8 cellular contexts compared by ENCODE assay signal in the genomic region with DNA sequence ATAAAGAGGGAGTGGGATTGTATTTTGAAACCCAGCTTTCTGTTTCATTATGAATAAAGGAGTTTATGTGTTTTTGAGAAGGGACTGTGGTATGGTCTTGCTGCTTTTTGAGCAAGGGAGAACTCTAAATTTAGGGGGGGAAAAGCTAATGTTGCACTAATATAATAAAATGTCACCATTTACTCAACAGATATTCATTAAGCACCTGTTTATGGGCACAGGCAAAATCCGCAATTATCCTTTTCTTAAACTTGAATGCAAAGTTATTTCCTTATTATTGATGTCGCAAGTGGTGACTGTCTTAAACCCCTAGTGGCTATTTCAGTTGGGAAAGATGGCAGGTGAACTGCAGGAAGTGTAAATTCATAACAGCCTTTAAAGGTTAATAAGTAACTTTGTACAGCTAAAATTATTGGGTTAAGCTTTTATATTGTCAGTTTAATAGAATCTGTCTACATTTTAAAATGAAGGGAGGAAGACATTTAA. TPM values are rescaled to one million over a fixed set of nuclear protein-coding genes. Genes with fewer than 3 reads are reported as not detected.
DNase-seq lines count a peak whose midpoint lies in the region; ATAC-seq, FAIRE-seq and TF ChIP-seq lines count a peak whose summit lies in the region.

No MANE protein-coding gene starts in this region.

- POLR2A ChIA-PET in activated B cell treated with CpG ODN at 0.5 μM for 24 hours (lab: Charles Lee): interaction anchor here (0.8 to 6.8 kb wide), 20 partner anchors 9 to 113 kb away, joined by 3 to 190 read pairs (median 20); partner anchors contain the start of gene HINT1

- peaks cover 16% of the 10 kb centered on the region for H3K36me3 Mint-ChIP-seq in activated B cell treated with CpG ODN at 0.5 μM for 24 hours (ENCODE audit: low read depth)
- peaks cover 6% of the 10 kb centered on the region for H3K36me3 Mint-ChIP-seq in stimulated activated memory B cell treated with anti-CD40 and anti-IgM and Interleukin-4, amounts not matched to agents 10 μg/mL and 1 μg/mL and 100 μg/mL, for 72 hours

- H3K9me3 Mint-ChIP-seq in activated B cell treated with CpG ODN at 0.5 μM for 24 hours: no peaks in the 10 kb centered on the region
- no peaks in the 10 kb centered on the region for H3K9me3 Mint-ChIP-seq in stimulated activated memory B cell treated with anti-CD40 and anti-IgM and Interleukin-4, amounts not matched to agents 10 μg/mL and 1 μg/mL and 100 μg/mL, for 72 hours

- H3K9me3 ChIP-seq in iPS-18a (ENCODE audit: control insufficient read depth, low read depth, low read length): no peaks in the 10 kb centered on the region

- H3K4me1 ChIP-seq in iPS-18a (ENCODE audit: control insufficient read depth, low read depth, low read length): peaks cover 12% of the 10 kb centered on the region

- H3K9ac ChIP-seq in iPS-18a (ENCODE audit: low read length): peak overlapping the region; percentile 79

- no peaks in the 10 kb centered on the region for H3K27me3 ChIP-seq in iPS-18a (ENCODE audit: control insufficient read depth, insufficient read depth, low read length)

- CTCF ChIA-PET in activated B cell treated with CpG ODN at 0.5 μM for 24 hours (lab: Charles Lee): interaction anchor here (0.6 to 5.0 kb wide), 15 partner anchors 9 to 151 kb away, joined by 3 to 43 read pairs (median 5); no protein-coding TSS in a partner anchor

- peak overlapping the region; percentile 89 for H3K4me3 ChIP-seq in iPS-18a (ENCODE audit: low read length)

- no peaks in the 10 kb centered on the region for H3K27me3 Mint-ChIP-seq in activated B cell treated with CpG ODN at 0.5 μM for 24 hours
- no peaks in the 10 kb centered on the region for H3K27me3 Mint-ChIP-seq in stimulated activated memory B cell treated with anti-CD40 and anti-IgM and Interleukin-4, amounts not matched to agents 10 μg/mL and 1 μg/mL and 100 μg/mL, for 72 hours

- no peaks in the 10 kb centered on the region for H3K36me3 ChIP-seq in iPS-18a (ENCODE audit: control insufficient read depth, low read depth, low read length)

- no peak for FAIRE-seq in D721Med (lab: Jason Lieb, UNC)

- no peak for TF ChIP-seq EP300 in Ishikawa (IDR thresholded peaks at IDR 0.05; ENCODE audit: borderline replicate concordance)

- peak overlapping the region; percentile 85 for H3K4me3 Mint-ChIP-seq in activated B cell treated with CpG ODN at 0.5 μM for 24 hours
- H3K4me3 Mint-ChIP-seq in stimulated activated memory B cell treated with anti-CD40 and anti-IgM and Interleukin-4, amounts not matched to agents 10 μg/mL and 1 μg/mL and 100 μg/mL, for 72 hours: peak overlapping the region; percentile 73

- intact Hi-C loops in activated B cell treated with CpG ODN at 0.5 μM for 24 hours (cut with micrococcal nuclease): loop anchor here (1.0 to 10.0 kb wide), 2 partner anchors 10 to 529 kb away; partner anchors contain the start of gene FNIP1

- no peak overlapping the region for H3K27ac ChIP-seq in iPS-18a (ENCODE audit: low read length)

- DNase-seq in GF-D8 (lab: John Stamatoyannopoulos, UW) (peak; percentile 34), activated B cell treated with CpG ODN at 0.5 μM for 24 hours (no peak), D721Med (ENCODE audit: insufficient read length, low spot score) (no peak)
- DNase-seq in stimulated activated CD4-positive, alpha-beta T cell treated with anti-CD3 and anti-CD28 coated beads, Interleukin-4, amount 100 ng/mL, for 4 hours: no peak

- peak overlapping the region; percentile 87 for H3K27ac Mint-ChIP-seq in activated B cell treated with CpG ODN at 0.5 μM for 24 hours
- H3K27ac Mint-ChIP-seq in stimulated activated memory B cell treated with anti-CD40 and anti-IgM and Interleukin-4, amounts not matched to agents 10 μg/mL and 1 μg/mL and 100 μg/mL, for 72 hours: peak overlapping the region; percentile 83

- TF ChIP-seq CTCF in activated B cell treated with CpG ODN at 0.5 μM for 24 hours (IDR thresholded peaks at IDR 0.05) (no peak), D721Med (IDR thresholded peaks at IDR 0.05; ENCODE audit: insufficient read depth, missing control alignments) (no peak)

- peak; percentile 26 for ATAC-seq in GM21515 (IDR thresholded peaks at IDR 0.05; ENCODE audit: unreplicated experiment)
- no peak for ATAC-seq in activated B cell treated with CpG ODN at 0.5 μM for 24 hours (ENCODE audit: low read depth)
- ATAC-seq in stimulated activated memory B cell treated with anti-CD40 and anti-IgM and Interleukin-4, amounts not matched to agents 10 μg/mL and 1 μg/mL and 100 μg/mL, for 72 hours: no peak

- H3K4me1 Mint-ChIP-seq in activated B cell treated with CpG ODN at 0.5 μM for 24 hours: peaks cover 54% of the 10 kb centered on the region
- H3K4me1 Mint-ChIP-seq in stimulated activated memory B cell treated with anti-CD40 and anti-IgM and Interleukin-4, amounts not matched to agents 10 μg/mL and 1 μg/mL and 100 μg/mL, for 72 hours: peaks cover 37% of the 10 kb centered on the region

- TF ChIP-seq RAD21 in Ishikawa (IDR thresholded peaks at IDR 0.05; ENCODE audit: low read depth): no peak

TF ChIP-seq in Ishikawa, 13 proteins besides CTCF, POLR2A, EP300 and RAD21:
- TF ChIP-seq CEBPB (IDR thresholded peaks at IDR 0.05) (peak; percentile 71), YY1 (IDR thresholded peaks at IDR 0.05; ENCODE audit: low read depth) (no peak), TCF12 (IDR thresholded peaks at IDR 0.05; ENCODE audit: low read depth) (no peak)

RNA-seq across cellular contexts. Expression of gene CDC42SE2, which starts 1.5 kb away (rescaled TPM):
- total RNA-seq in activated B cell treated with CpG ODN at 0.5 μM for 24 hours: 114 and 122 TPM in 2 replicates
